ENCODE assay signal across 25 cellular contexts in genomic region chr5:151553130-151553670, GRCh38. TPM values are rescaled to one million over a fixed set of nuclear protein-coding genes. Genes with fewer than 3 reads are reported as not detected.
"Had no signal": no experiment of that assay in that cellular context is flagged by ENCODE, and none has a peak within 500 bp of the region (broad histone marks: within the 10 kb centered on the region; RNA-seq: fewer than 3 reads in every experiment).

No MANE protein-coding gene starts in this region.

- H3K4me1 ChIP-seq: foreskin keratinocyte, gastroesophageal sphincter, heart left ventricle, lower lobe of right lung, pancreas, tibial nerve, upper lobe of left lung had no signal

- H3K4me3 ChIP-seq: coronary artery, gastroesophageal sphincter, heart left ventricle, hepatocyte, lower lobe of right lung, pancreas, skin epidermis, spleen, thoracic aorta, tibial nerve, upper lobe of left lung had no signal

- H3K4me2 ChIP-seq: hepatocyte had no signal

- H3K27me3 ChIP-seq: foreskin keratinocyte, gastroesophageal sphincter, heart left ventricle, hepatocyte, neutrophil, pancreas, spleen, tibial nerve, upper lobe of left lung had no signal

- H3K36me3 Mint-ChIP-seq: natural killer cell; stimulated activated naive B cell treated with anti-CD40 and anti-IgM and Interleukin-4, amounts not matched to agents 10 μg/mL and 1 μg/mL and 100 μg/mL, for 72 hours had no signal

- H2AFZ ChIP-seq: hepatocyte had no signal

- H3K36me3 ChIP-seq: gastroesophageal sphincter, heart left ventricle, lower lobe of right lung, neutrophil, pancreas, spleen, thoracic aorta, upper lobe of left lung had no signal

- H3K4me3 Mint-ChIP-seq: central memory CD8-positive, alpha-beta T cell; natural killer cell; stimulated activated naive B cell treated with anti-CD40 and anti-IgM and Interleukin-4, amounts not matched to agents 10 μg/mL and 1 μg/mL and 100 μg/mL, for 72 hours; stimulated activated naive CD8-positive, alpha-beta T cell treated with anti-CD3 and anti-CD28 coated beads, Interleukin-15, Interleukin-2, amounts not matched to agents 100 ng/mL and 50 ng/mL, for 24 hours had no signal

- H3K9me3 ChIP-seq: gastroesophageal sphincter, heart left ventricle, lower lobe of right lung, neutrophil, pancreas, spleen, thoracic aorta, tibial nerve, upper lobe of left lung had no signal

- H3K27me3 Mint-ChIP-seq: central memory CD8-positive, alpha-beta T cell; stimulated activated naive B cell treated with anti-CD40 and anti-IgM and Interleukin-4, amounts not matched to agents 10 μg/mL and 1 μg/mL and 100 μg/mL, for 72 hours; stimulated activated naive CD8-positive, alpha-beta T cell treated with anti-CD3 and anti-CD28 coated beads, Interleukin-15, Interleukin-2, amounts not matched to agents 100 ng/mL and 50 ng/mL, for 24 hours had no signal

- DNase-seq: foreskin keratinocyte; heart left ventricle; left ventricle myocardium superior; lower lobe of right lung; natural killer cell; pancreas; spleen; stimulated activated CD4-positive, alpha-beta T cell treated with anti-CD3 and anti-CD28 coated beads, Interleukin-4, amount 100 ng/mL, for 4 hours; stimulated activated naive B cell treated with anti-CD40 and anti-IgM and Interleukin-4, amounts not matched to agents 10 μg/mL and 1 μg/mL and 100 μg/mL, for 72 hours; upper lobe of left lung had no signal

- H3K27ac ChIP-seq: coronary artery, epithelial cell of prostate, foreskin keratinocyte, gastroesophageal sphincter, heart left ventricle, hepatocyte, lower lobe of right lung, neutrophil, pancreas, spleen, thoracic aorta, tibial nerve, upper lobe of left lung had no signal

- H3K9me3 Mint-ChIP-seq: central memory CD8-positive, alpha-beta T cell; natural killer cell; stimulated activated naive B cell treated with anti-CD40 and anti-IgM and Interleukin-4, amounts not matched to agents 10 μg/mL and 1 μg/mL and 100 μg/mL, for 72 hours; stimulated activated naive CD8-positive, alpha-beta T cell treated with anti-CD3 and anti-CD28 coated beads, Interleukin-15, Interleukin-2, amounts not matched to agents 100 ng/mL and 50 ng/mL, for 24 hours had no signal

- H3K27ac Mint-ChIP-seq: natural killer cell; stimulated activated naive B cell treated with anti-CD40 and anti-IgM and Interleukin-4, amounts not matched to agents 10 μg/mL and 1 μg/mL and 100 μg/mL, for 72 hours; stimulated activated naive CD8-positive, alpha-beta T cell treated with anti-CD3 and anti-CD28 coated beads, Interleukin-15, Interleukin-2, amounts not matched to agents 100 ng/mL and 50 ng/mL, for 24 hours had no signal

- H3K4me1 Mint-ChIP-seq: central memory CD8-positive, alpha-beta T cell; natural killer cell had no signal

RNA-seq across cellular contexts. Expression of gene FAT2, which starts 37.9 kb away (rescaled TPM):
- total RNA-seq: dermis microvascular lymphatic vessel endothelial cell, left ventricle myocardium superior, mononuclear cell, natural killer cell, posterior vena cava had no signal
- polyA plus RNA-seq: fibroblast of lung, neural cell had no signal
